ENCODE assay signal across 1 cellular context in genomic region chr4:147103403-147103946, GRCh38.
TF ChIP-seq lines count a peak whose summit lies in the region.

No MANE protein-coding gene starts in this region.

TF ChIP-seq in HepG2, 621 proteins besides CTCF, POLR2A, EP300 and RAD21 (continued from another document):
- TF ChIP-seq HOXA7 (CRISPR knock-in tag; IDR thresholded peaks at IDR 0.05) (no peak), BRD4 (CRISPR knock-in tag; IDR thresholded peaks at IDR 0.05) (no peak), MED1 (CRISPR knock-in tag; IDR thresholded peaks at IDR 0.05) (no peak), ZNF784 (CRISPR knock-in tag; IDR thresholded peaks at IDR 0.05; ENCODE audit: borderline replicate concordance) (no peak), U2AF2 (IDR thresholded peaks at IDR 0.05; ENCODE audit: low read depth, low read length) (no peak), DRAP1 (CRISPR knock-in tag; IDR thresholded peaks at IDR 0.05) (no peak)
TF ChIP-seq in HepG2: peak in this region for 0.
